8 cellular contexts compared by ENCODE assay signal in genomic region chr12:27970391-27970980, GRCh38. TPM values are rescaled to one million over a fixed set of nuclear protein-coding genes. Genes with fewer than 3 reads are reported as not detected.
DNase-seq lines count a peak whose midpoint lies in the region; ATAC-seq, FAIRE-seq and TF ChIP-seq lines count a peak whose summit lies in the region.

No MANE protein-coding gene starts in this region.

- peak; percentile 54 for DNase-seq in AG10803 (ENCODE audit: low read depth)
- no peak for DNase-seq in breast epithelium (ENCODE audit: low spot score in 2 of 2)
- DNase-seq in HepG2 (ENCODE audit: low spot score): no peak
- peak in 1 of 2 donors; percentile 11 for DNase-seq in tibial nerve (ENCODE audit: low spot score in 2 of 2)
- no peak for DNase-seq in NCI-H1105 treated with DMSO at 0.1 percent for 48 hours (lab: John Stamatoyannopoulos, UW)
- DNase-seq in GOT3 (lab: John Stamatoyannopoulos, UW): no peak

- peak; percentile 9 for ATAC-seq in GM19043 (IDR thresholded peaks at IDR 0.05; ENCODE audit: low read depth, unreplicated experiment)
- peak; percentile 14 for ATAC-seq in HG03442 (IDR thresholded peaks at IDR 0.05; ENCODE audit: unreplicated experiment)
- peak; percentile 28 for ATAC-seq in HepG2

- POLR2A ChIA-PET in HepG2 (lab: Yijun Ruan, JAX): no interaction called here

- FAIRE-seq in HepG2 (lab: Jason Lieb, UNC): no peak

- no TSS peak for BruUV-seq in HepG2 (replicated peaks; lab: Mats Ljungman, UMichigan)

- TF ChIP-seq RAD21 in HepG2 (CRISPR knock-in tag; IDR thresholded peaks at IDR 0.05): no peak

- H4K20me1 ChIP-seq in HepG2 (ENCODE audit: insufficient read depth, low read length): no peaks in the 10 kb centered on the region

- TF ChIP-seq EP300 in HepG2 (IDR thresholded peaks at IDR 0.05; ENCODE audit: low read depth in 2 of 2, low read length in 2 of 2) (no peak), HepG2 (CRISPR knock-in tag; IDR thresholded peaks at IDR 0.05; ENCODE audit: borderline replicate concordance) (no peak), tibial nerve (IDR thresholded peaks at IDR 0.05) (no peak)

- CTCF ChIA-PET in HepG2 (lab: Yijun Ruan, JAX; ENCODE audit: low intra/inter-chr PET ratio, low total read pairs): no interaction called here

- WGBS in HepG2 (ENCODE audit: low lambda C conversion rate): 47% methylated on average over 6 of the region's 64 CpGs
- WGBS in tibial nerve, 2 donors: 1 to 2% methylated on average over 9 to 32 of the region's 64 CpGs

- H3K4me1 ChIP-seq in breast epithelium (no peaks in the 10 kb centered on the region), HepG2 (ENCODE audit: insufficient read depth, low read length) (peaks cover 28% of the 10 kb centered on the region), tibial nerve (peaks cover 0 to 57% (median 23%) of the 10 kb centered on the region in 4 donors)

- H3K9me3 ChIP-seq in breast epithelium (no peaks in the 10 kb centered on the region), HepG2 (ENCODE audit: low read length) (no peaks in the 10 kb centered on the region), tibial nerve (no peaks in the 10 kb centered on the region)

- H3K9ac ChIP-seq in HepG2 (ENCODE audit: insufficient read depth, low read depth, low read length): 0 out of 2 replicates have a peak overlapping the region, but pooled peaks have one; percentile 8

- peak overlapping the region; percentile 82 to 86 for H3K27ac ChIP-seq in breast epithelium
- H3K27ac ChIP-seq in HepG2 (ENCODE audit: extremely low read length, insufficient read depth, low read length): no peak overlapping the region
- H3K27ac ChIP-seq in tibial nerve: peak overlapping the region in 3 of 4 donors; percentile 23 to 89 (median 39)

- no peak overlapping the region for H2AFZ ChIP-seq in HepG2 (ENCODE audit: low read length)

- in situ Hi-C loops in HepG2 (cut with HindIII; ENCODE audit: extremely low pct_ligation_motif_present, low pct_unique_long_range_greater_than_20kb): no loop called here

- intact Hi-C loops in breast epithelium (cut with DNase I; ENCODE audit: low total_unique reads) (no loop called here), HepG2 (cut with micrococcal nuclease; ENCODE audit: unreplicated experiment) (loop anchor here (10.0 kb wide), 1 partner anchor 904 kb away; no protein-coding TSS in a partner anchor)

- H3K4me3 ChIP-seq in AG10803 (ENCODE audit: low read length): peak overlapping the region; percentile 68
- H3K4me3 ChIP-seq in breast epithelium: peak overlapping the region; percentile 51 to 83 (median 68)
- peak overlapping the region in 2 of 3 experiments; percentile 46 to 65; a peak in 3 of 6 replicates for H3K4me3 ChIP-seq in HepG2 (replicated peaks in 1 of 3; ENCODE audit: insufficient read depth in 1 of 3, low read depth in 2 of 3, low read length in 3 of 3)
- peak overlapping the region; percentile 34 to 70 (median 48) for H3K4me3 ChIP-seq in tibial nerve

- TF ChIP-seq POLR2A in breast epithelium (IDR thresholded peaks at IDR 0.05) (no peak), HepG2 (IDR thresholded peaks at IDR 0.05; ENCODE audit: insufficient read depth in 1 of 2, low read depth in 2 of 2, low read length in 2 of 2) (no peak), tibial nerve (IDR thresholded peaks at IDR 0.05) (no peak)

- peak overlapping the region; percentile 87 for H3K4me2 ChIP-seq in HepG2 (ENCODE audit: low read depth, low read length)

- H3K36me3 ChIP-seq in breast epithelium: no peaks in the 10 kb centered on the region
- H3K36me3 ChIP-seq in HepG2 (replicated peaks in 1 of 2; ENCODE audit: control insufficient read depth in 1 of 2, insufficient read depth in 2 of 2, low read length in 2 of 2): no peaks in the 10 kb centered on the region
- H3K36me3 ChIP-seq in tibial nerve: no peaks in the 10 kb centered on the region

- no peaks in the 10 kb centered on the region for H3K79me2 ChIP-seq in HepG2 (ENCODE audit: insufficient read depth, low read length)

- H3K27me3 ChIP-seq in breast epithelium (peaks cover 0 to 14% of the 10 kb centered on the region in 2 donors), HepG2 (ENCODE audit: control insufficient read depth in 1 of 2, insufficient read depth in 2 of 2, low read length in 2 of 2) (peaks cover 0 to 57% of the 10 kb centered on the region in 2 experiments; a peak in 4 of 5 replicates), tibial nerve (peaks cover 0 to 71% of the 10 kb centered on the region in 2 donors)

- TF ChIP-seq CTCF in AG10803 (conservative IDR thresholded peaks at IDR 0.05; ENCODE audit: low read length) (no peak), breast epithelium (IDR thresholded peaks at IDR 0.05) (no peak), HepG2 (CRISPR knock-in tag; IDR thresholded peaks at IDR 0.05) (no peak), tibial nerve (IDR thresholded peaks at IDR 0.05) (no peak)

TF ChIP-seq in HepG2, 621 proteins besides CTCF, POLR2A, EP300 and RAD21:
- no peak for TF ChIP-seq NBN (conservative IDR thresholded peaks at IDR 0.05)
- TF ChIP-seq NAIF1 (CRISPR knock-in tag; IDR thresholded peaks at IDR 0.05; ENCODE audit: borderline replicate concordance): no peak
- TF ChIP-seq ZNF777 (CRISPR knock-in tag; IDR thresholded peaks at IDR 0.05): 0 out of 2 replicates have a peak, but pooled peaks have one; percentile 1
- TF ChIP-seq UBTF (CRISPR knock-in tag; IDR thresholded peaks at IDR 0.05): peak; percentile 3; the same call in 1 of the 2 replicates
TF ChIP-seq in HepG2: peak in this region for 2.

RNA-seq across cellular contexts. Expression of gene PTHLH, which starts 2.0 kb away (rescaled TPM):
- total RNA-seq in breast epithelium (1 to 10 TPM; 2.4 to 7.5 (median 2.9) TPM), HepG2 (2016; rRNA removed; fragmentation: Illumina TruSeq; extraction: Trizol) (not detected in 2 replicates), tibial nerve (1 to 10 TPM in 3 of 4 donors, not detected in 1; 4.3 to 6.9 (median 6.8) TPM)
- total RNA-seq in HepG2 (2016; cell fraction: cytosol; rRNA removed; fragmentation: Illumina TruSeq; extraction: Trizol; ENCODE audit: low read depth): not detected in 2 replicates
- total RNA-seq in HepG2 (2016; cell fraction: insoluble cytoplasmic fraction; rRNA removed; fragmentation: Illumina TruSeq; extraction: Trizol): not detected in 2 replicates
- total RNA-seq in HepG2 (2016; cell fraction: membrane; rRNA removed; fragmentation: Illumina TruSeq; extraction: Trizol): not detected in 2 replicates
- total RNA-seq in HepG2 (2016; cell fraction: nucleus; rRNA removed; fragmentation: Illumina TruSeq; extraction: Trizol): not detected in 2 replicates
- polyA plus RNA-seq in HepG2 (2011; rRNA removed): 0.22 and 0.31 TPM in 2 replicates
- 0.21 and 0.32 TPM in 2 replicates for polyA plus RNA-seq in HepG2 (2011; cell fraction: cytosol; rRNA removed)
- 0.16 and 0.19 TPM in 2 replicates for polyA plus RNA-seq in HepG2 (2011; cell fraction: nucleus; rRNA removed)
- 0.40 and 0.56 TPM in 2 replicates for polyA plus RNA-seq in HepG2 (2012)
- not detected in 2 replicates for polyA plus RNA-seq in HepG2 (2016; cell fraction: cytosol; fragmentation: Illumina TruSeq; extraction: Trizol; ENCODE audit: low read depth)
- polyA plus RNA-seq in HepG2 (2016; cell fraction: insoluble cytoplasmic fraction; fragmentation: Illumina TruSeq; extraction: Trizol; ENCODE audit: low read depth): not detected in 2 replicates
- not detected in 2 replicates for polyA plus RNA-seq in HepG2 (2016; cell fraction: membrane; fragmentation: Illumina TruSeq; extraction: Trizol; ENCODE audit: low read depth)
- polyA plus RNA-seq in HepG2 (2016; cell fraction: nucleus; fragmentation: Illumina TruSeq; extraction: Trizol; ENCODE audit: insufficient read depth, low read depth): not detected in 2 replicates
- polyA minus RNA-seq in HepG2 (2011; rRNA and poly(A)+ RNA removed; ENCODE audit: low replicate concordance): not detected in 2 replicates
- polyA minus RNA-seq in HepG2 (2011; cell fraction: cytosol; rRNA and poly(A)+ RNA removed): not detected in 2 replicates
- 0.50 TPM in 1 of 2 replicates, not detected in the other for polyA minus RNA-seq in HepG2 (2011; cell fraction: nucleus; rRNA and poly(A)+ RNA removed)
